In genomic region chr1:93804412-93804811, GRCh38 we compare ENCODE assay signal across 14 cellular contexts.
DNase-seq lines count a peak whose midpoint lies in the region; ATAC-seq, FAIRE-seq and TF ChIP-seq lines count a peak whose summit lies in the region.
"Had no signal": no experiment of that assay in that cellular context is flagged by ENCODE, and none has a peak within 500 bp of the region (broad histone marks: within the 10 kb centered on the region; RNA-seq: fewer than 3 reads in every experiment).

No MANE protein-coding gene starts in this region.

- no peak for TF ChIP-seq EP300 in A549 (IDR thresholded peaks at IDR 0.05)

- no peak for FAIRE-seq in A549 (lab: Jason Lieb, UNC)
- FAIRE-seq: GM18507 had no signal

- TF ChIP-seq CTCF in A549 (IDR thresholded peaks at IDR 0.05) (no peak), choroid plexus epithelial cell (conservative IDR thresholded peaks at IDR 0.05; ENCODE audit: low read depth, low read length) (no peak), left lung (IDR thresholded peaks at IDR 0.05) (no peak)

- H3K27me3 ChIP-seq in left lung, result no peaks in the 10 kb centered on the region
- H3K27me3 ChIP-seq: BLaER1 had no signal

- peak in 1 of 2 experiments; percentile 64 for DNase-seq in A549 (ENCODE audit: low read depth in 1 of 2, low spot score in 1 of 2)
- DNase-seq in NCI-H460 (ENCODE audit: extremely low read depth, low read depth), result peak; percentile 51
- peak; percentile 82 for DNase-seq in choroid plexus epithelial cell (ENCODE audit: low read depth)
- peak in 1 of 2 donors; percentile 34 for DNase-seq in left lung
- no peak for DNase-seq in left colon
- no peak for DNase-seq in cortex of kidney (lab: John Stamatoyannopoulos, UW)
- no peak for DNase-seq in iPS-NIHi11 (ENCODE audit: low spot score)
- DNase-seq: activated CD4-positive, alpha-beta T cell treated with anti-CD3 and anti-CD28 coated beads for 1 hour; cerebellar nuclear complex; NCI-H526 treated with DMSO at 0.1 percent for 48 hours had no signal

- intact Hi-C loops in left lung (cut with DNase I) (no loop called here), left colon (cut with DNase I, micrococcal nuclease) (no loop called here)

- CTCF ChIA-PET in A549 (lab: Yijun Ruan, JAX), result interaction anchor here (1.0 to 1.9 kb wide), 3 partner anchors 10 to 367 kb away, joined by 3 to 15 read pairs (median 3); no protein-coding TSS in a partner anchor

- no peak overlapping the region for H3K4me3 ChIP-seq in A549
- no peak overlapping the region for H3K4me3 ChIP-seq in choroid plexus epithelial cell (ENCODE audit: low read depth, low read length)
- no peak overlapping the region for H3K4me3 ChIP-seq in left lung
- H3K4me3 ChIP-seq: BLaER1, GM23338 had no signal

- H3K9me3 ChIP-seq in A549 (peaks cover 11% of the 10 kb centered on the region; the same call in 1 of the 3 replicates), left lung (peaks cover 0 to 5% of the 10 kb centered on the region in 2 donors)

- no peak for TF ChIP-seq POLR2A in A549 (IDR thresholded peaks at IDR 0.05; ENCODE audit: low read length)

- H3K27ac ChIP-seq in A549, result peak overlapping the region; percentile 74 to 85
- H3K27ac ChIP-seq in left lung, result peak overlapping the region; percentile 22 to 38
- H3K27ac ChIP-seq: BLaER1 had no signal

- H3K4me1 ChIP-seq in A549 (peaks cover 39% of the 10 kb centered on the region), left lung (peaks cover 0 to 13% of the 10 kb centered on the region in 2 donors)

- H3K36me3 ChIP-seq in left lung, result no peaks in the 10 kb centered on the region
- H3K36me3 ChIP-seq: BLaER1 had no signal

- peak; percentile 92 to 99 for ATAC-seq in A549
- ATAC-seq in left lung, result peak; percentile 87
- no peak for ATAC-seq in left colon
- no peak for ATAC-seq in HG03520 (IDR thresholded peaks at IDR 0.05; ENCODE audit: unreplicated experiment)
- ATAC-seq: GM23338 had no signal

- POLR2A ChIA-PET in A549 (lab: Yijun Ruan, JAX), result no interaction called here

- no peak; a peak in 1 of 5 replicates for TF ChIP-seq RAD21 in A549 (conservative IDR thresholded peaks at IDR 0.05 in 1 of 2, IDR thresholded peaks at IDR 0.05 in 1 of 2)

- 2% methylated on average over 3 of the region's 3 CpGs for WGBS in A549 (ENCODE audit: missing lambda C conversion rate)

- peak overlapping the region; percentile 74 for H3K4me2 ChIP-seq in A549
- H3K4me2 ChIP-seq: BLaER1, GM23338 had no signal

TF ChIP-seq in A549, 52 proteins besides CTCF, POLR2A, EP300 and RAD21:
- no peak for TF ChIP-seq JUN (IDR thresholded peaks at IDR 0.05)
- TF ChIP-seq ESRRA (IDR thresholded peaks at IDR 0.05; ENCODE audit: borderline replicate concordance, low read length), result no peak
- no peak for TF ChIP-seq FOSL2 (IDR thresholded peaks at IDR 0.05)
- 0 out of 2 replicates have a peak, but pooled peaks have one; percentile 46 for TF ChIP-seq FOSL2 (CRISPR knock-in tag; IDR thresholded peaks at IDR 0.05)
- peak; percentile 80; the same call in 1 of the 2 replicates for TF ChIP-seq GATA3 (IDR thresholded peaks at IDR 0.05; ENCODE audit: borderline replicate concordance)
- no peak for TF ChIP-seq TP53 (CRISPR knock-in tag; IDR thresholded peaks at IDR 0.05)
- no peak for TF ChIP-seq POLR2AphosphoS2 (conservative IDR thresholded peaks at IDR 0.05; ENCODE audit: low read length)
- 0 out of 2 replicates have a peak, but pooled peaks have one; percentile 22 for TF ChIP-seq MAX (IDR thresholded peaks at IDR 0.05)
- no peak for TF ChIP-seq ELK1 (IDR thresholded peaks at IDR 0.05; ENCODE audit: low read depth, low read length)
TF ChIP-seq in A549: peak in this region for 3.

Comparison
In these comparisons a context has a peak if more than half of its experiments do, and no peak if none do; other contexts are left out.
1. ATAC-seq: peak in A549 (2 of 2) and left lung (single experiment); none in left colon (single experiment) and HG03520 (single experiment).
2. DNase-seq: peak in NCI-H460 (single experiment) and choroid plexus epithelial cell (single experiment); none in left colon (0 of 2), cortex of kidney (single experiment) and iPS-NIHi11 (single experiment).